10 cellular contexts compared by ENCODE assay signal in genomic region chr12:124423683-124424515, GRCh38.
A peak's percentile ranks its signal among the peaks of the same experiment; 100 is the strongest.
DNase-seq lines count a peak whose midpoint lies in the region; ATAC-seq and TF ChIP-seq lines count a peak whose summit lies in the region.
"Had no signal": no experiment of that assay in that cellular context is flagged by ENCODE, and none has a peak within 500 bp of the region (broad histone marks: within the 10 kb centered on the region; RNA-seq: fewer than 3 reads in every experiment).

No MANE protein-coding gene starts in this region.

- POLR2A ChIA-PET in HEK293T (lab: Yijun Ruan, JAX), result no interaction called here

- peak overlapping the region in 9 of 12 donors; percentile 8 to 34 (median 13) for H3K4me3 ChIP-seq in heart left ventricle
- H3K4me3 ChIP-seq in esophagus squamous epithelium, result peak overlapping the region in 3 of 4 donors; percentile 24 to 58 (median 31)
- H3K4me3 ChIP-seq in uterus, result peak overlapping the region in 1 of 2 donors; percentile 39

- DNase-seq in heart left ventricle, result no peak
- no peak for DNase-seq in Right ventricle myocardium inferior (ENCODE audit: missing footprints)
- no peak for DNase-seq in esophagus squamous epithelium (lab: John Stamatoyannopoulos, UW)
- DNase-seq in progenitor cell of endocrine pancreas (ENCODE audit: low spot score, unreplicated experiment), result no peak
- DNase-seq in uterus, result no peak
- DNase-seq in hepatic stellate cell (ENCODE audit: low spot score), result no peak
- DNase-seq in HEK293T (ENCODE audit: extremely low spot score), result no peak
- no peak for DNase-seq in epidermal melanocyte (ENCODE audit: insufficient read length, low spot score)
- DNase-seq: NCI-H187 treated with DMSO at 0.1 percent for 48 hours, SIG-M5 had no signal

- no peaks in the 10 kb centered on the region for H3K4me1 Mint-ChIP-seq in progenitor cell of endocrine pancreas (ENCODE audit: low read depth)

- peaks cover 26% of the 10 kb centered on the region for H3K36me3 Mint-ChIP-seq in progenitor cell of endocrine pancreas (ENCODE audit: insufficient read depth)

- peaks cover 0 to 83% (median 34%) of the 10 kb centered on the region in 9 donors for H3K36me3 ChIP-seq in heart left ventricle
- peaks cover 15 to 76% (median 16%) of the 10 kb centered on the region in 3 donors for H3K36me3 ChIP-seq in esophagus squamous epithelium
- no peaks in the 10 kb centered on the region for H3K36me3 ChIP-seq in uterus

- CTCF ChIA-PET in HEK293T (lab: Yijun Ruan, JAX), result no interaction called here

- H3K27ac ChIP-seq in heart left ventricle (peak overlapping the region; percentile 82 to 94 (median 90)), esophagus squamous epithelium (peak overlapping the region; percentile 88 to 95 (median 91)), uterus (peak overlapping the region; percentile 87 to 96)

- TF ChIP-seq CTCF in heart left ventricle (IDR thresholded peaks at IDR 0.05), result no peak
- no peak for TF ChIP-seq CTCF in esophagus squamous epithelium (IDR thresholded peaks at IDR 0.05)
- no peak for TF ChIP-seq CTCF in progenitor cell of endocrine pancreas (IDR thresholded peaks at IDR 0.05; ENCODE audit: unreplicated experiment)
- TF ChIP-seq CTCF in uterus (IDR thresholded peaks at IDR 0.05), result no peak

- 73 to 80% (median 76%) methylated on average over 26 to 27 of the region's 27 CpGs for WGBS in heart left ventricle, 4 donors
- 79 to 82% methylated on average over 23 to 27 of the region's 27 CpGs for WGBS in esophagus squamous epithelium, 2 donors

- H3K27me3 Mint-ChIP-seq in progenitor cell of endocrine pancreas, result no peaks in the 10 kb centered on the region

- H3K27me3 ChIP-seq in heart left ventricle (no peaks in the 10 kb centered on the region), esophagus squamous epithelium (no peaks in the 10 kb centered on the region), uterus (no peaks in the 10 kb centered on the region)

- intact Hi-C loops in heart left ventricle (cut with DNase I) (loop anchor here in 9 of 10 donors (1.0 to 10.0 kb wide), 8 partner anchors 31 to 88 kb away; no protein-coding TSS in a partner anchor), Right ventricle myocardium inferior (cut with DNase I) (loop anchor here (2.0 to 5.0 kb wide), 3 partner anchors 37 to 95 kb away; no protein-coding TSS in a partner anchor), esophagus squamous epithelium (cut with DNase I) (no loop called here), uterus (cut with DNase I; ENCODE audit: low total_unique reads) (loop anchor here (5.0 kb wide), 1 partner anchor 37 kb away; no protein-coding TSS in a partner anchor)

- H3K9me3 ChIP-seq in heart left ventricle (no peaks in the 10 kb centered on the region), esophagus squamous epithelium (no peaks in the 10 kb centered on the region), uterus (no peaks in the 10 kb centered on the region)

- no peak overlapping the region for H3K4me3 Mint-ChIP-seq in progenitor cell of endocrine pancreas (ENCODE audit: low read depth)

- H3K9me3 Mint-ChIP-seq in progenitor cell of endocrine pancreas (ENCODE audit: low read depth), result no peaks in the 10 kb centered on the region

- no peak for TF ChIP-seq POLR2A in heart left ventricle (IDR thresholded peaks at IDR 0.05)
- no peak for TF ChIP-seq POLR2A in esophagus squamous epithelium (IDR thresholded peaks at IDR 0.05)
- no peak for TF ChIP-seq POLR2A in uterus (IDR thresholded peaks at IDR 0.05)

- H3K4me1 ChIP-seq in heart left ventricle (peaks cover 14 to 80% (median 60%) of the 10 kb centered on the region in 12 donors), esophagus squamous epithelium (peaks cover 27 to 73% (median 40%) of the 10 kb centered on the region in 3 donors), uterus (peaks cover 13 to 35% of the 10 kb centered on the region in 2 donors)

- peak overlapping the region; percentile 49 for H3K27ac Mint-ChIP-seq in progenitor cell of endocrine pancreas

- no peak for ATAC-seq in heart left ventricle
- no peak for ATAC-seq in Right ventricle myocardium inferior

TF ChIP-seq in HEK293T, 16 proteins besides CTCF, POLR2A, EP300 and RAD21:
- no peak for TF ChIP-seq NFRKB (IDR thresholded peaks at IDR 0.05)
- TF ChIP-seq FOXK2 (IDR thresholded peaks at IDR 0.05), result no peak
- no peak for TF ChIP-seq TARDBP (IDR thresholded peaks at IDR 0.05)
- no peak for TF ChIP-seq ELF4 (IDR thresholded peaks at IDR 0.05)
- no peak for TF ChIP-seq ARNT (IDR thresholded peaks at IDR 0.05)
- no peak for TF ChIP-seq ZNF384 (IDR thresholded peaks at IDR 0.05)
- no peak for TF ChIP-seq HDGF (IDR thresholded peaks at IDR 0.05; ENCODE audit: borderline replicate concordance)
- TF ChIP-seq, protein P1, sequence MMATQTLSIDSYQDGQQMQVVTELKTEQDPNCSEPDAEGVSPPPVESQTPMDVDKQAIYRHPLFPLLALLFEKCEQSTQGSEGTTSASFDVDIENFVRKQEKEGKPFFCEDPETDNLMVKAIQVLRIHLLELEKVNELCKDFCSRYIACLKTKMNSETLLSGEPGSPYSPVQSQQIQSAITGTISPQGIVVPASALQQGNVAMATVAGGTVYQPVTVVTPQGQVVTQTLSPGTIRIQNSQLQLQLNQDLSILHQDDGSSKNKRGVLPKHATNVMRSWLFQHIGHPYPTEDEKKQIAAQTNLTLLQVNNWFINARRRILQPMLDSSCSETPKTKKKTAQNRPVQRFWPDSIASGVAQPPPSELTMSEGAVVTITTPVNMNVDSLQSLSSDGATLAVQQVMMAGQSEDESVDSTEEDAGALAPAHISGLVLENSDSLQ (IDR thresholded peaks at IDR 0.05), result no peak
- TF ChIP-seq FOXM1 (IDR thresholded peaks at IDR 0.05; ENCODE audit: borderline replicate concordance), result no peak
- no peak for TF ChIP-seq FOXA1 (IDR thresholded peaks at IDR 0.05)
- TF ChIP-seq CTBP1 (IDR thresholded peaks at IDR 0.05; ENCODE audit: borderline replicate concordance), result no peak
- no peak for TF ChIP-seq LEF1 (IDR thresholded peaks at IDR 0.05; ENCODE audit: borderline replicate concordance)
- no peak for TF ChIP-seq SP1 (IDR thresholded peaks at IDR 0.05)
- TF ChIP-seq SUZ12 (IDR thresholded peaks at IDR 0.05), result no peak
- TF ChIP-seq L3MBTL2 (conservative IDR thresholded peaks at IDR 0.05), result no peak
- no peak for TF ChIP-seq BHLHE40 (IDR thresholded peaks at IDR 0.05; ENCODE audit: borderline replicate concordance)
TF ChIP-seq in HEK293T: peak in this region for 0.
